Comparison of ENCODE assay signal across 1 cellular context in genomic region chr14:88322505-88323085, GRCh38.
TF ChIP-seq lines count a peak whose summit lies in the region.

No MANE protein-coding gene starts in this region.

TF ChIP-seq in SK-N-SH, 30 proteins besides CTCF, POLR2A, EP300 and RAD21 (continued from another document):
- no peak for TF ChIP-seq ZBTB33 (IDR thresholded peaks at IDR 0.05; ENCODE audit: borderline replicate concordance, low read depth)
- TF ChIP-seq RXRA (IDR thresholded peaks at IDR 0.05; ENCODE audit: borderline replicate concordance, low read depth) = no peak
- no peak for TF ChIP-seq JUND (IDR thresholded peaks at IDR 0.05)
- no peak for TF ChIP-seq TEAD4 (IDR thresholded peaks at IDR 0.05; ENCODE audit: borderline replicate concordance, insufficient read depth)
- TF ChIP-seq NRF1 (IDR thresholded peaks at IDR 0.05; ENCODE audit: low read depth, low read length) = no peak
